In the genomic region with DNA sequence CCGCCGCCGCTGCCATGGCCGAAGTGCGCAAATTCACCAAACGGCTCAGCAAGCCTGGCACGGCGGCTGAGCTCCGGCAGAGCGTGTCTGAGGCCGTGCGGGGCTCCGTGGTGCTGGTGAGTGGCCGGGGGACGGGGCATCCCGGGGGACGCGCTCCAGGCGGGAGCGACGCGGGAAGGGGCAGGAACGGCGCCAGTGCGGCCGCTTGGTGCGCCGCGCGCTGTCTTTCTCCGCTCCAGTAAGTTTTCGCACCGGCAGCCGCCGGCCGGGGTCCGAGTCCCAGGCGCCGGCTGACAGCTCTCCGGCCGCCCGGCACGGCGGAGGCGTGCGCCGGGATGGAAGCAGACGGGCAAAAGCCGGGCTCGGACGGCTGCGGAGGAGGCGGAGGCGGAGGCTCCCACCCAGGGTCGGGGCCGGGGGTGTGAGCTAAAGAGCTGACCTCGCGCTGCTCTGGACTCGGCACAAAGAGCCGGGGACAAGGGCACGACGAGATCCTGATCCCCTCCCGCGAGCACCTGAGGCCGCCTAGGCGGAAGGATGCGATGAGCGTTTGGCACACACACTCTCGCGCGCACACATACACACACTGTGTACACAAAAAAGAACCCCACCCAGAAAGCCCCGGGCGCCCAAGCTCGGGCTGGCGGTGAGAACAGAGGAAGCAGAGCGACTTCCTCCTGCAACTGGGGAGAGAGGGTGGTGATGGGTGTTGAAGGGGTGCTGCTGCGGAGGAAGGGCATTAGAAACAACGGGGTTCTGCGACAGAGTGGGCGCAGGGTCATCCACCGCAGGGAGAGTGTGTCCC, we compare ENCODE assay signal across 8 cellular contexts. TPM values are rescaled to one million over a fixed set of nuclear protein-coding genes. Genes with fewer than 3 reads are reported as not detected.
A peak's percentile ranks its signal among the peaks of the same experiment; 100 is the strongest.
DNase-seq lines count a peak whose midpoint lies in the region; ATAC-seq and FAIRE-seq lines count a peak whose summit lies in the region.

No MANE protein-coding gene starts in this region.

- FAIRE-seq in frontal cortex (lab: Jason Lieb, UNC): no peak

- no peaks in the 10 kb centered on the region for H3K9me3 Mint-ChIP-seq in effector memory CD8-positive, alpha-beta T cell
- H3K9me3 Mint-ChIP-seq in stimulated activated effector memory CD8-positive, alpha-beta T cell treated with anti-CD3 and anti-CD28 coated beads, Interleukin-12 subunit alpha, Interleukin-12 subunit beta, amount 100 ng/mL, for 72 hours: no peaks in the 10 kb centered on the region

- peak; percentile 67 to 87 for DNase-seq in NCI-H2081 (lab: John Stamatoyannopoulos, UW)
- DNase-seq in activated CD4-positive, alpha-beta T cell treated with anti-CD3 and anti-CD28 coated beads, Interleukin-2, amount 50 U/mL, for 1 hour: peak; percentile 76
- DNase-seq in effector memory CD8-positive, alpha-beta T cell: peak; percentile 71 to 72 (median 72)
- DNase-seq in myocyte (ENCODE audit: low read depth): peak; percentile 22
- peak; percentile 35 to 78 for DNase-seq in stimulated activated effector memory CD8-positive, alpha-beta T cell treated with anti-CD3 and anti-CD28 coated beads, Interleukin-12 subunit alpha, Interleukin-12 subunit beta, amount 100 ng/mL, for 72 hours (ENCODE audit: low spot score in 2 of 2)
- no peak for DNase-seq in frontal cortex (ENCODE audit: low spot score in 2 of 2)

- H3K27me3 Mint-ChIP-seq in effector memory CD8-positive, alpha-beta T cell: no peaks in the 10 kb centered on the region

- peaks cover 18 to 21% of the 10 kb centered on the region in 2 donors for H3K4me1 Mint-ChIP-seq in effector memory CD8-positive, alpha-beta T cell (ENCODE audit: low read depth in 2 of 2)
- peaks cover 22% of the 10 kb centered on the region for H3K4me1 Mint-ChIP-seq in stimulated activated effector memory CD8-positive, alpha-beta T cell treated with anti-CD3 and anti-CD28 coated beads, Interleukin-12 subunit alpha, Interleukin-12 subunit beta, amount 100 ng/mL, for 72 hours

- H3K36me3 Mint-ChIP-seq in effector memory CD8-positive, alpha-beta T cell (ENCODE audit: insufficient read depth): peaks cover 20% of the 10 kb centered on the region
- peaks cover 38% of the 10 kb centered on the region for H3K36me3 Mint-ChIP-seq in stimulated activated effector memory CD8-positive, alpha-beta T cell treated with anti-CD3 and anti-CD28 coated beads, Interleukin-12 subunit alpha, Interleukin-12 subunit beta, amount 100 ng/mL, for 72 hours

- peak overlapping the region; percentile 98 to 99 for H3K4me3 Mint-ChIP-seq in effector memory CD8-positive, alpha-beta T cell
- H3K4me3 Mint-ChIP-seq in stimulated activated effector memory CD8-positive, alpha-beta T cell treated with anti-CD3 and anti-CD28 coated beads, Interleukin-12 subunit alpha, Interleukin-12 subunit beta, amount 100 ng/mL, for 72 hours: peak overlapping the region; percentile 98

- peak overlapping the region; percentile 94 to 98 for H3K27ac Mint-ChIP-seq in effector memory CD8-positive, alpha-beta T cell
- peak overlapping the region; percentile 94 for H3K27ac Mint-ChIP-seq in stimulated activated effector memory CD8-positive, alpha-beta T cell treated with anti-CD3 and anti-CD28 coated beads, Interleukin-12 subunit alpha, Interleukin-12 subunit beta, amount 100 ng/mL, for 72 hours

- ATAC-seq in GM18502 (IDR thresholded peaks at IDR 0.05; ENCODE audit: poor library complexity, unreplicated experiment) (peak; percentile 67), HG02678 (IDR thresholded peaks at IDR 0.05; ENCODE audit: unreplicated experiment) (peak; percentile 55)
- ATAC-seq in effector memory CD8-positive, alpha-beta T cell (replicated peaks): peak; percentile 77
- peak; percentile 80 for ATAC-seq in stimulated activated effector memory CD8-positive, alpha-beta T cell treated with anti-CD3 and anti-CD28 coated beads, Interleukin-12 subunit alpha, Interleukin-12 subunit beta, amount 100 ng/mL, for 72 hours

RNA-seq across cellular contexts. Expression of a gene that starts 0.5 kb away (rescaled TPM):
- total RNA-seq in myocyte (30.2 and 51.2 TPM in 2 replicates), frontal cortex (26.1 TPM)
- 9.2 TPM for polyA plus RNA-seq in myocyte (2012)

Comparison
In these comparisons a context has a peak if more than half of its experiments do, and no peak if none do; other contexts are left out.
1. DNase-seq: peak in NCI-H2081 (2 of 2), activated CD4-positive, alpha-beta T cell treated with anti-CD3 and anti-CD28 coated beads, Interleukin-2, amount 50 U/mL, for 1 hour (single experiment), effector memory CD8-positive, alpha-beta T cell (3 of 3), myocyte (single experiment) and stimulated activated effector memory CD8-positive, alpha-beta T cell treated with anti-CD3 and anti-CD28 coated beads, Interleukin-12 subunit alpha, Interleukin-12 subunit beta, amount 100 ng/mL, for 72 hours (2 of 2); none in frontal cortex (0 of 2).
2. Peak in every context shown above with its lines, with median percentiles within 50 percentile points of each other: ATAC-seq.